Comparison of ENCODE assay signal across 23 cellular contexts in genomic region chr11:58560842-58561241, GRCh38. TPM values are rescaled to one million over a fixed set of nuclear protein-coding genes. Genes with fewer than 3 reads are reported as not detected.
DNase-seq lines count a peak whose midpoint lies in the region; ATAC-seq and TF ChIP-seq lines count a peak whose summit lies in the region.
"Had no signal": no experiment of that assay in that cellular context is flagged by ENCODE, and none has a peak within 500 bp of the region (broad histone marks: within the 10 kb centered on the region; RNA-seq: fewer than 3 reads in every experiment).

No MANE protein-coding gene starts in this region.

- H3K27me3 ChIP-seq in CD4-positive, alpha-beta T cell (ENCODE audit: control insufficient read depth, insufficient read depth, low read length) = no peaks in the 10 kb centered on the region
- H3K27me3 ChIP-seq: suprapubic skin, uterus had no signal

- H3K27ac Mint-ChIP-seq in CD4-positive, alpha-beta T cell = peak overlapping the region; percentile 76
- peak overlapping the region; percentile 25 for H3K27ac Mint-ChIP-seq in central memory CD8-positive, alpha-beta T cell (ENCODE audit: low read depth)
- peak overlapping the region in 7 of 10 donors; percentile 11 to 88 (median 70) for H3K27ac Mint-ChIP-seq in naive thymus-derived CD8-positive, alpha-beta T cell
- H3K27ac Mint-ChIP-seq: WTC11 had no signal

- CTCF ChIA-PET in CD4-positive, alpha-beta T cell (lab: Charles Lee) = interaction anchor here (1.0 to 1.2 kb wide), 2 partner anchors 13 to 43 kb away, joined by 3 read pairs; no protein-coding TSS in a partner anchor

- intact Hi-C loops in CD4-positive, alpha-beta T cell (cut with DNase I, micrococcal nuclease) = loop anchor here in 1 of 2 experiments (5.0 kb wide), 1 partner anchor 34 kb away; no protein-coding TSS in a partner anchor

- H3K27ac ChIP-seq in 22Rv1 = peak overlapping the region; percentile 72
- no peak overlapping the region for H3K27ac ChIP-seq in CD4-positive, alpha-beta T cell (ENCODE audit: low read depth, low read length)
- H3K27ac ChIP-seq: suprapubic skin, uterus had no signal

- peaks cover 78% of the 10 kb centered on the region for H3K4me1 Mint-ChIP-seq in CD4-positive, alpha-beta T cell (ENCODE audit: low read depth)
- H3K4me1 Mint-ChIP-seq in central memory CD8-positive, alpha-beta T cell = peaks cover 50% of the 10 kb centered on the region
- H3K4me1 Mint-ChIP-seq in naive thymus-derived CD8-positive, alpha-beta T cell = peaks cover 36 to 79% (median 68%) of the 10 kb centered on the region in 4 donors

- no peak overlapping the region for H3K4me3 Mint-ChIP-seq in CD4-positive, alpha-beta T cell
- no peak overlapping the region for H3K4me3 Mint-ChIP-seq in central memory CD8-positive, alpha-beta T cell
- H3K4me3 Mint-ChIP-seq in naive thymus-derived CD8-positive, alpha-beta T cell = peak overlapping the region in 3 of 10 donors; percentile 40 to 51 (median 49)
- H3K4me3 Mint-ChIP-seq: WTC11 had no signal

- ATAC-seq in CD4-positive, alpha-beta T cell (ENCODE audit: poor library complexity) = no peak
- no peak for ATAC-seq in central memory CD8-positive, alpha-beta T cell (replicated peaks; ENCODE audit: extremely low read depth, poor library complexity, severe bottlenecking)
- ATAC-seq in naive thymus-derived CD8-positive, alpha-beta T cell = no peak
- ATAC-seq: WTC11 had no signal

- peaks cover 80% of the 10 kb centered on the region for H3K36me3 Mint-ChIP-seq in CD4-positive, alpha-beta T cell (ENCODE audit: low read depth)
- H3K36me3 Mint-ChIP-seq in central memory CD8-positive, alpha-beta T cell (ENCODE audit: insufficient read depth) = peaks cover 42% of the 10 kb centered on the region
- H3K36me3 Mint-ChIP-seq in naive thymus-derived CD8-positive, alpha-beta T cell = peaks cover 0 to 73% (median 16%) of the 10 kb centered on the region in 3 donors
- H3K36me3 Mint-ChIP-seq: WTC11 had no signal

- H3K9me3 Mint-ChIP-seq in CD4-positive, alpha-beta T cell = no peaks in the 10 kb centered on the region
- no peaks in the 10 kb centered on the region for H3K9me3 Mint-ChIP-seq in central memory CD8-positive, alpha-beta T cell
- H3K9me3 Mint-ChIP-seq in naive thymus-derived CD8-positive, alpha-beta T cell = no peaks in the 10 kb centered on the region
- H3K9me3 Mint-ChIP-seq: WTC11 had no signal

- DNase-seq in CD4-positive, alpha-beta T cell = no peak
- no peak for DNase-seq in central memory CD8-positive, alpha-beta T cell (ENCODE audit: low spot score in 2 of 2)
- DNase-seq in naive thymus-derived CD8-positive, alpha-beta T cell = no peak
- DNase-seq in ureter (ENCODE audit: low spot score) (no peak), SIG-M5 (lab: John Stamatoyannopoulos, UW) (no peak)
- DNase-seq in NK-92 treated with Interleukin-12 subunit alpha and Interleukin-12 subunit beta, amount 100 ng/mL, for 24 hours (lab: John Stamatoyannopoulos, UW) = no peak
- DNase-seq: activated CD8-positive, alpha-beta memory T cell treated with anti-CD3 and anti-CD28 coated beads, Interleukin-2, amount 50 U/mL, for 48 hours; activated gamma-delta T cell; amniotic stem cell; cortex of kidney; IMR-90; NCI-H1105; NCI-H1930; T-helper 9 cell; uterus had no signal

- no peak for TF ChIP-seq CTCF in 22Rv1 (IDR thresholded peaks at IDR 0.05)
- TF ChIP-seq CTCF in CD4-positive, alpha-beta T cell (IDR thresholded peaks at IDR 0.05) = no peak

- no peaks in the 10 kb centered on the region for H3K27me3 Mint-ChIP-seq in CD4-positive, alpha-beta T cell
- H3K27me3 Mint-ChIP-seq in central memory CD8-positive, alpha-beta T cell = no peaks in the 10 kb centered on the region
- no peaks in the 10 kb centered on the region for H3K27me3 Mint-ChIP-seq in naive thymus-derived CD8-positive, alpha-beta T cell

- POLR2A ChIA-PET in CD4-positive, alpha-beta T cell (lab: Charles Lee) = interaction anchor here (1.1 kb wide), 2 partner anchors 12 to 15 kb away, joined by 3 read pairs; partner anchors contain the start of gene LPXN
- POLR2A ChIA-PET in naive thymus-derived CD8-positive, alpha-beta T cell (lab: Charles Lee) = interaction anchor here (1.0 to 1.1 kb wide), 2 partner anchors 15 to 34 kb away, joined by 3 read pairs; partner anchors contain the start of gene LPXN

- H3K9me3 ChIP-seq in CD4-positive, alpha-beta T cell (ENCODE audit: control insufficient read depth, low read length) = no peaks in the 10 kb centered on the region
- H3K9me3 ChIP-seq: suprapubic skin, uterus had no signal

RNA-seq across cellular contexts. Expression of gene LPXN, which starts 14.8 kb away (rescaled TPM):
- total RNA-seq in CD4-positive, alpha-beta T cell = 10 to 100 TPM; 35.5 to 36.3 TPM
- 100 to 1,000 TPM; 200 TPM for total RNA-seq in naive thymus-derived CD8-positive, alpha-beta T cell
- 100 to 1,000 TPM; 208 to 261 (median 220) TPM for polyA plus RNA-seq in naive thymus-derived CD8-positive, alpha-beta T cell
- total RNA-seq in ureter = 14.7 TPM

RNA-seq across cellular contexts. Expression of gene ZFP91, which starts 18.0 kb away (rescaled TPM):
- 10 to 100 TPM; 46.5 to 46.7 TPM for total RNA-seq in CD4-positive, alpha-beta T cell
- 10 to 100 TPM; 46.1 to 49.6 TPM for total RNA-seq in naive thymus-derived CD8-positive, alpha-beta T cell
- polyA plus RNA-seq in naive thymus-derived CD8-positive, alpha-beta T cell = 1 to 10 TPM; 4.8 to 9.4 (median 7.1) TPM
- total RNA-seq in ureter = 48.6 TPM

RNA-seq across cellular contexts. Expression of gene OR5B21, which starts 52.9 kb away (rescaled TPM):
- not detected for total RNA-seq in CD4-positive, alpha-beta T cell
- 1 to 10 TPM in 1 of 2 experiments, under 1 TPM in 1; 0.94 to 1.1 TPM for total RNA-seq in naive thymus-derived CD8-positive, alpha-beta T cell
- not detected for polyA plus RNA-seq in naive thymus-derived CD8-positive, alpha-beta T cell
- total RNA-seq in ureter = not detected
- total RNA-seq: bronchial epithelial cell, G401, IMR-90, omental fat pad, smooth muscle cell, suprapubic skin, uterus, WTC11 had no signal
- polyA plus RNA-seq: IMR-90, lung, smooth muscle cell had no signal

Comparison
In these comparisons a context has a peak if more than half of its experiments do, and no peak if none do; other contexts are left out.
1. H3K27ac Mint-ChIP-seq: peak in every context shown above with its lines; median percentile 76 in CD4-positive, alpha-beta T cell; 70 in naive thymus-derived CD8-positive, alpha-beta T cell; 25 in central memory CD8-positive, alpha-beta T cell.
2. RNA of gene LPXN, which starts 14.8 kb away (total RNA-seq): 200 TPM in naive thymus-derived CD8-positive, alpha-beta T cell; 35.5 to 36.3 TPM in CD4-positive, alpha-beta T cell and 14.7 TPM in ureter (single experiment); every median in the first group is over 4 times any median in the second.